8 cellular contexts compared by ENCODE assay signal in genomic region chr13:25002311-25002710, GRCh38.
A peak's percentile ranks its signal among the peaks of the same experiment; 100 is the strongest.
DNase-seq lines count a peak whose midpoint lies in the region; ATAC-seq and TF ChIP-seq lines count a peak whose summit lies in the region.
"Not testable (repeated sequence)": the region's sequence is repeated elsewhere in the genome, so short reads cannot be mapped to it uniquely, and the experiment has no call there.

No MANE protein-coding gene starts in this region.

- not testable (repeated sequence) for H3K9me3 Mint-ChIP-seq in nephron

- H3K4me2 ChIP-seq in PC-3 (ENCODE audit: low read length) = peak overlapping the region; percentile 49
- H3K4me2 ChIP-seq in hepatocyte = peak overlapping the region; percentile 62

- not testable (repeated sequence) for H3K9ac ChIP-seq in PC-3 (ENCODE audit: low read length)

- POLR2A ChIA-PET in PC-3 (lab: Charles Lee; ENCODE audit: unreplicated experiment) = not testable (repeated sequence)

- H3K4me3 Mint-ChIP-seq in nephron = not testable (repeated sequence)

- H4K20me1 ChIP-seq in PC-3 (ENCODE audit: low read length); hepatocyte (ENCODE audit: insufficient read depth, poor library complexity, severe bottlenecking): not testable (repeated sequence)

- not testable (repeated sequence) for H3K4me1 Mint-ChIP-seq in nephron

- intact Hi-C loops in PC-3 (cut with micrococcal nuclease); upper lobe of right lung (cut with DNase I): not testable (repeated sequence)

- not testable (repeated sequence) for H3K27ac ChIP-seq in PC-3 (ENCODE audit: low read length); hepatocyte; upper lobe of right lung

- not testable (repeated sequence) for H3K4me3 ChIP-seq in PC-3 (ENCODE audit: low read length); WI38 (ENCODE audit: low read depth, low read length); hepatocyte; upper lobe of right lung

- not testable (repeated sequence) for H3K79me2 ChIP-seq in PC-3 (ENCODE audit: low read length); hepatocyte

- BruUV-seq in PC-3 (replicated peaks; lab: Mats Ljungman, UMichigan) = not testable (repeated sequence)

- H3K27me3 ChIP-seq in PC-3 (ENCODE audit: low read length); hepatocyte: not testable (repeated sequence)
- H3K27me3 ChIP-seq in upper lobe of right lung = peaks cover 25% of the 10 kb centered on the region

- not testable (repeated sequence) for H3F3A ChIP-seq in PC-3 (ENCODE audit: low read length, unreplicated experiment)

- peak overlapping the region; percentile 38; the same call in 1 of the 2 replicates for H2AFZ ChIP-seq in PC-3 (ENCODE audit: low read length)
- not testable (repeated sequence) for H2AFZ ChIP-seq in hepatocyte

- not testable (repeated sequence) for H3K27me3 Mint-ChIP-seq in nephron (ENCODE audit: low read depth)

- H3K4me1 ChIP-seq in PC-3 (ENCODE audit: insufficient read depth, low read length) = peaks cover 11% of the 10 kb centered on the region
- H3K4me1 ChIP-seq in hepatocyte (ENCODE audit: insufficient read depth); upper lobe of right lung: not testable (repeated sequence)

- H3K9me3 ChIP-seq in PC-3 (ENCODE audit: low read length); hepatocyte (ENCODE audit: low read depth); upper lobe of right lung: not testable (repeated sequence)

- not testable (repeated sequence) for H3K36me3 ChIP-seq in PC-3 (ENCODE audit: low read depth, low read length); hepatocyte (replicated peaks; ENCODE audit: insufficient read depth, low read depth); upper lobe of right lung

- H3K36me3 Mint-ChIP-seq in nephron (ENCODE audit: low read depth) = not testable (repeated sequence)

- WGBS in hepatocyte (ENCODE audit: low lambda C conversion rate, missing lambda C conversion rate) = 23% methylated on average over 14 of the region's 14 CpGs

- H3K9me2 ChIP-seq in PC-3 (replicated peaks; ENCODE audit: low read length); hepatocyte (replicated peaks; ENCODE audit: insufficient read depth): not testable (repeated sequence)

- CTCF ChIA-PET in PC-3 (lab: Charles Lee) = interaction anchor here (0.7 kb wide), 1 partner anchor 51 kb away, joined by 6 read pairs; no protein-coding TSS in a partner anchor

- peak overlapping the region; percentile 39 to 87 (median 58) for H3K27ac Mint-ChIP-seq in nephron

- TF ChIP-seq CTCF in PC-3 (conservative IDR thresholded peaks at IDR 0.05; ENCODE audit: low read depth, low read length) (0 out of 2 replicates have a peak, but pooled peaks have one; percentile 28), WI38 (IDR thresholded peaks at IDR 0.05; ENCODE audit: low read depth, low read length) (peak; percentile 24; the same call in 1 of the 2 replicates), hepatocyte (IDR thresholded peaks at IDR 0.05; ENCODE audit: poor library complexity) (peak; percentile 20)
- TF ChIP-seq CTCF in nephron (IDR thresholded peaks at IDR 0.05; ENCODE audit: unreplicated experiment in 3 of 3); upper lobe of right lung (IDR thresholded peaks at IDR 0.05): not testable (repeated sequence)

- DNase-seq in AG20443 (ENCODE audit: low spot score) = peak; percentile 39
- peak; percentile 14 for DNase-seq in HCEC 1CT
- peak; percentile 64 for DNase-seq in PC-3
- DNase-seq in dedifferentiated amniotic fluid mesenchymal stem cell (ENCODE audit: extremely low spot score) = peak; percentile 85
- DNase-seq in hepatocyte (ENCODE audit: low spot score) = peak; percentile 30
- not testable (repeated sequence) for DNase-seq in upper lobe of right lung

- ATAC-seq in PC-3 (peak; percentile 69), upper lobe of right lung (peak; percentile 70)
